ENCODE assay signal across 1 cellular context in genomic region chr11:119520400-119520799, GRCh38.
TF ChIP-seq lines count a peak whose summit lies in the region.

No MANE protein-coding gene starts in this region.

TF ChIP-seq in GM23338, 12 proteins besides CTCF, POLR2A, EP300 and RAD21 (continued from another document):
- TF ChIP-seq ZNF462 (CRISPR knock-in tag; IDR thresholded peaks at IDR 0.05) (no peak), EZH2 (IDR thresholded peaks at IDR 0.05; ENCODE audit: low read depth, unreplicated experiment) (no peak), ZNF331 (CRISPR knock-in tag; IDR thresholded peaks at IDR 0.05; ENCODE audit: low read depth) (no peak), STAT1 (IDR thresholded peaks at IDR 0.05; ENCODE audit: unreplicated experiment) (no peak), CREB1 (CRISPR knock-in tag; IDR thresholded peaks at IDR 0.05; ENCODE audit: low read depth) (no peak), ZNF114 (CRISPR knock-in tag; IDR thresholded peaks at IDR 0.05) (no peak), JUNB (IDR thresholded peaks at IDR 0.05; ENCODE audit: unreplicated experiment) (no peak)
